Comparison of ENCODE assay signal across 17 cellular contexts in the genomic region with DNA sequence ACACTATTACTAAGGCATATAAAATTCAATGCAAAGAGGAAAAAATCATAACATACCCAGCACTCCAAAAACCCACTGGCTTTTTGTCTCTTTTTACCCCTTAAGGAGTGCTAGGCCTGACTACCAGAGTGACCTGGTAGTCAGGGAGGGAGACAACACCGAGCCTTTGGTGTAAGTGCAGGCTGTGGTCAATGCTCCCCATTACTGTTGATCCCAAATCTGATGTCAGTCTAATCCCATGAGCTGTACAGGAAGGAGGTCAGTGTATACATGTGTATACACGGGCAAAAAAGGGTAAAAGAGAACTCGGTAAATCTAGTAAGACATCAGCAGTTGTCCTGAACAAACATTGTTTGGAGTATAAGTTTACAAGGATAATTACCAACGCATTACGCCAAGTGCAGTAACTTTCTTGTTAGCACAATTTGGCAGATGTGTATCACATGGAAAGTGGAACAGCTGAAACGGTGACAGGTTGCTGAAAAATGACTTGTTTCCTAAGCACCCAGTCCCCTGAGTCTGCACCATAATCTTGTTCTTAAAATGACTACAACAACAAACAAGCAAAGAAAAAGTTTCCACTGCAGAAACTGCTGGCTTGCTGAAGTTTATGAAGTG.
"Had no signal": no experiment of that assay in that cellular context is flagged by ENCODE, and none has a peak within 500 bp of the region (broad histone marks: within the 10 kb centered on the region; RNA-seq: fewer than 3 reads in every experiment).

No MANE protein-coding gene starts in this region.

- H3K36me3 Mint-ChIP-seq: naive thymus-derived CD8-positive, alpha-beta T cell; stimulated activated naive B cell treated with anti-CD40 and anti-IgM and Interleukin-4, amounts not matched to agents 10 μg/mL and 1 μg/mL and 100 μg/mL, for 72 hours had no signal

- FAIRE-seq: islet of Langerhans had no signal

- H3K27me3 ChIP-seq: body of pancreas, esophagus squamous epithelium, upper lobe of right lung had no signal

- ATAC-seq: activated CD8-positive, alpha-beta T cell treated with anti-CD3 and anti-CD28 coated beads for 36 hours; activated T-cell treated with anti-CD3 and anti-CD28 coated beads, Interleukin-2, amount 50 U/mL, for 4 hours; body of pancreas; effector memory CD8-positive, alpha-beta T cell; left cardiac atrium; naive thymus-derived CD8-positive, alpha-beta T cell; stimulated activated naive B cell treated with anti-CD40 and anti-IgM and Interleukin-4, amounts not matched to agents 10 μg/mL and 1 μg/mL and 100 μg/mL, for 72 hours; upper lobe of right lung had no signal

- H3K4me3 Mint-ChIP-seq: activated CD4-positive, alpha-beta T cell treated with anti-CD3 and anti-CD28 coated beads, Interleukin-2, amount 10 ng/mL, durations not matched to agents 24 days and 14 days; activated CD8-positive, alpha-beta T cell treated with anti-CD3 and anti-CD28 coated beads for 36 hours; activated naive CD4-positive, alpha-beta T cell treated with anti-CD3 and anti-CD28 coated beads for 36 hours; activated T-cell treated with anti-CD3 and anti-CD28 coated beads, Interleukin-2, amount 50 U/mL, for 4 hours; effector memory CD8-positive, alpha-beta T cell; naive thymus-derived CD8-positive, alpha-beta T cell; stimulated activated naive B cell treated with anti-CD40 and anti-IgM and Interleukin-4, amounts not matched to agents 10 μg/mL and 1 μg/mL and 100 μg/mL, for 72 hours had no signal

- H3K4me3 ChIP-seq: body of pancreas, esophagus squamous epithelium, upper lobe of right lung had no signal

- H3K4me1 Mint-ChIP-seq: activated CD4-positive, alpha-beta T cell treated with anti-CD3 and anti-CD28 coated beads, Interleukin-2, amount 10 ng/mL, durations not matched to agents 24 days and 14 days; naive thymus-derived CD8-positive, alpha-beta T cell had no signal

- H3K36me3 ChIP-seq: esophagus squamous epithelium, upper lobe of right lung had no signal

- H3K9me3 Mint-ChIP-seq: activated CD4-positive, alpha-beta T cell treated with anti-CD3 and anti-CD28 coated beads, Interleukin-2, amount 10 ng/mL, durations not matched to agents 24 days and 14 days; activated CD8-positive, alpha-beta T cell treated with anti-CD3 and anti-CD28 coated beads for 36 hours; activated naive CD4-positive, alpha-beta T cell treated with anti-CD3 and anti-CD28 coated beads for 36 hours; activated T-cell treated with anti-CD3 and anti-CD28 coated beads, Interleukin-2, amount 50 U/mL, for 4 hours; effector memory CD8-positive, alpha-beta T cell; naive thymus-derived CD8-positive, alpha-beta T cell; stimulated activated naive B cell treated with anti-CD40 and anti-IgM and Interleukin-4, amounts not matched to agents 10 μg/mL and 1 μg/mL and 100 μg/mL, for 72 hours had no signal

- H3K27ac ChIP-seq: esophagus squamous epithelium, upper lobe of right lung had no signal

- H3K9me3 ChIP-seq: body of pancreas, esophagus squamous epithelium, upper lobe of right lung had no signal

- H3K4me1 ChIP-seq: body of pancreas, esophagus squamous epithelium, upper lobe of right lung had no signal

- H3K27ac Mint-ChIP-seq: activated CD4-positive, alpha-beta T cell treated with anti-CD3 and anti-CD28 coated beads, Interleukin-2, amount 10 ng/mL, durations not matched to agents 24 days and 14 days; activated CD8-positive, alpha-beta T cell treated with anti-CD3 and anti-CD28 coated beads for 36 hours; activated naive CD4-positive, alpha-beta T cell treated with anti-CD3 and anti-CD28 coated beads for 36 hours; effector memory CD8-positive, alpha-beta T cell; stimulated activated naive B cell treated with anti-CD40 and anti-IgM and Interleukin-4, amounts not matched to agents 10 μg/mL and 1 μg/mL and 100 μg/mL, for 72 hours had no signal

- DNase-seq: activated CD4-positive, alpha-beta T cell treated with anti-CD3 and anti-CD28 coated beads, Interleukin-2, amount 10 ng/mL, durations not matched to agents 24 days and 14 days; activated CD4-positive, CD25-positive, alpha-beta regulatory T cell; activated CD8-positive, alpha-beta memory T cell treated with anti-CD3 and anti-CD28 coated beads, Interleukin-2, amount 50 U/mL, for 4 hours; activated CD8-positive, alpha-beta T cell treated with anti-CD3 and anti-CD28 coated beads for 36 hours; activated naive CD4-positive, alpha-beta T cell treated with anti-CD3 and anti-CD28 coated beads for 36 hours; activated T-cell treated with anti-CD3 and anti-CD28 coated beads, Interleukin-2, amount 50 U/mL, for 4 hours; caudate nucleus; effector memory CD8-positive, alpha-beta T cell; esophagus squamous epithelium; hippocampal formation; left cardiac atrium; mesendoderm; naive thymus-derived CD8-positive, alpha-beta T cell; stimulated activated naive B cell treated with anti-CD40 and anti-IgM and Interleukin-4, amounts not matched to agents 10 μg/mL and 1 μg/mL and 100 μg/mL, for 72 hours; upper lobe of right lung had no signal
